ENCODE assay signal across 11 cellular contexts in the genomic region with DNA sequence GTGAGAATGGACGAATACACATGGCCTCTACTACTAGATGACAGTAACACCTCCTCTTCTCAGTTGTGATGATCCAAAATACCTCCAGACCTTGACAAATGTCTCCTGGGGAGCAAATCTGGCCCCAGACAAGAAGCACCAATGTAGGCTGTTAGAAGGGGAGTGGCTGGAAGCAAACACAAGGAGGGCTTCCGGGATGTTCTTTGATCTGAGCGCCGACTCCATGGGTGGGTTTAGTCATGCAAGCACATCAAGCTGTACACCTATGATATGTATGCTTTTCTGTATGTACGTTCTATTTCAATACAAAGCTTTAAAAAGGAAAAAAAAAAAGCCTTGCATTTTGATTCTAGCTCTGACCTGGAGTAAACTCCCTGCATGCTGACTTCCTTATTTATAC.
A peak's percentile ranks its signal among the peaks of the same experiment; 100 is the strongest.
DNase-seq lines count a peak whose midpoint lies in the region; TF ChIP-seq lines count a peak whose summit lies in the region.
"Had no signal": no experiment of that assay in that cellular context is flagged by ENCODE, and none has a peak within 500 bp of the region (broad histone marks: within the 10 kb centered on the region; RNA-seq: fewer than 3 reads in every experiment).

No MANE protein-coding gene starts in this region.

- no peak for TF ChIP-seq POLR2A in transverse colon (IDR thresholded peaks at IDR 0.05)

- 50 to 51% methylated on average over 4 to 5 of the region's 5 CpGs for WGBS in transverse colon (ENCODE audit: low coverage in 1 of 2), 2 donors

- H4K20me1 ChIP-seq in OCI-LY3 (ENCODE audit: insufficient read depth, low read length) = peaks cover 95% of the 10 kb centered on the region

- DNase-seq in colonic mucosa (peak; percentile 54), transverse colon (peak; percentile 34), HPDE6-E6E7 (ENCODE audit: extremely low spot score) (no peak), NCI-H345 treated with DMSO at 0.1 percent for 48 hours (lab: John Stamatoyannopoulos, UW; ENCODE audit: unreplicated experiment) (no peak), GM19238 (ENCODE audit: insufficient read length, low spot score) (no peak)
- DNase-seq: CD4-positive, CD25-positive, alpha-beta regulatory T cell had no signal

- TF ChIP-seq EP300 in transverse colon (IDR thresholded peaks at IDR 0.05; ENCODE audit: low read depth) = no peak

- H3K4me1 ChIP-seq in OCI-LY3 (ENCODE audit: low read length) (no peaks in the 10 kb centered on the region), colonic mucosa (no peaks in the 10 kb centered on the region), mucosa of rectum (ENCODE audit: control insufficient read depth in 2 of 2, insufficient read depth in 2 of 2, low read length in 2 of 2) (peaks cover 5 to 17% of the 10 kb centered on the region in 2 donors), transverse colon (peaks cover 0 to 30% (median 11%) of the 10 kb centered on the region in 4 donors)
- H3K4me1 ChIP-seq: BLaER1 had no signal

- H3K4me2 ChIP-seq in OCI-LY3 (ENCODE audit: low read length) = no peak overlapping the region
- H3K4me2 ChIP-seq: A549, BLaER1 had no signal

- H2AFZ ChIP-seq in OCI-LY3 (ENCODE audit: low read depth, low read length) = no peak overlapping the region

- peaks cover 92% of the 10 kb centered on the region for H3K79me2 ChIP-seq in OCI-LY3 (ENCODE audit: low read length)

- H3K9ac ChIP-seq in OCI-LY3 (ENCODE audit: low read length) = no peak overlapping the region
- H3K9ac ChIP-seq in colonic mucosa (ENCODE audit: low read depth in 2 of 2, low read length in 2 of 2) = no peak overlapping the region
- no peak overlapping the region for H3K9ac ChIP-seq in mucosa of rectum (ENCODE audit: low read depth in 1 of 2, low read length in 2 of 2)
- H3K9ac ChIP-seq: BLaER1 had no signal

- H3K27me3 ChIP-seq in OCI-LY3 (ENCODE audit: low read depth, low read length) (no peaks in the 10 kb centered on the region), colonic mucosa (no peaks in the 10 kb centered on the region), mucosa of rectum (ENCODE audit: control insufficient read depth in 2 of 2, insufficient read depth in 2 of 2, low read length in 2 of 2) (no peaks in the 10 kb centered on the region), transverse colon (no peaks in the 10 kb centered on the region)
- H3K27me3 ChIP-seq: BLaER1 had no signal

- H3K36me3 ChIP-seq in OCI-LY3 (replicated peaks; ENCODE audit: low read depth, low read length) (peaks cover 98% of the 10 kb centered on the region), colonic mucosa (peaks cover 8% of the 10 kb centered on the region), mucosa of rectum (ENCODE audit: control insufficient read depth in 2 of 2, insufficient read depth in 2 of 2, low read length in 2 of 2) (peaks cover 68 to 80% of the 10 kb centered on the region in 2 donors), transverse colon (peaks cover 0 to 46% (median 12%) of the 10 kb centered on the region in 4 donors)

- TF ChIP-seq CTCF in OCI-LY3 (IDR thresholded peaks at IDR 0.05; ENCODE audit: low read depth, low read length) (no peak), colonic mucosa (IDR thresholded peaks at IDR 0.05) (no peak), transverse colon (IDR thresholded peaks at IDR 0.05) (no peak)

- H3K27ac ChIP-seq in OCI-LY3 (ENCODE audit: low read length) (0 out of 2 replicates have a peak overlapping the region, but pooled peaks have one; percentile 11), colonic mucosa (no peak overlapping the region), mucosa of rectum (ENCODE audit: low read depth in 2 of 2, low read length in 2 of 2) (peak overlapping the region; percentile 28 to 69), transverse colon (peak overlapping the region; percentile 25 to 50 (median 44))
- H3K27ac ChIP-seq: A549, BLaER1 had no signal

- in situ Hi-C loops in transverse colon (cut with MboI; ENCODE audit: low pct_ligation_motif_present in 1 of 4, low pct_unique_long_range_greater_than_20kb in 1 of 4, low sequenced_read_pairs in 3 of 4) = no loop called here

- H3K4me3 ChIP-seq in OCI-LY3 (ENCODE audit: low read length) (no peak overlapping the region), colonic mucosa (no peak overlapping the region), mucosa of rectum (ENCODE audit: low read length in 2 of 2) (no peak overlapping the region), transverse colon (no peak overlapping the region)
- H3K4me3 ChIP-seq: A549, BLaER1, HAP-1 had no signal

- no peaks in the 10 kb centered on the region for H3K9me3 ChIP-seq in OCI-LY3 (ENCODE audit: insufficient read depth, low read length)
- no peaks in the 10 kb centered on the region for H3K9me3 ChIP-seq in colonic mucosa
- H3K9me3 ChIP-seq in mucosa of rectum (ENCODE audit: control insufficient read depth in 2 of 2, low read length in 2 of 2) = no peaks in the 10 kb centered on the region
- no peaks in the 10 kb centered on the region for H3K9me3 ChIP-seq in transverse colon
- H3K9me3 ChIP-seq: A549, BLaER1, HAP-1 had no signal

- intact Hi-C loops in colonic mucosa (cut with DNase I) = no loop called here
- intact Hi-C loops in transverse colon (cut with DNase I; ENCODE audit: low total_unique reads) = no loop called here

Comparison
In these comparisons a context has a peak if more than half of its experiments do, and no peak if none do; other contexts are left out.
1. DNase-seq: peak in colonic mucosa (single experiment) and transverse colon (single experiment); none in HPDE6-E6E7 (single experiment), NCI-H345 treated with DMSO at 0.1 percent for 48 hours (single experiment) and GM19238 (single experiment).